ENCODE assay signal across 24 cellular contexts in genomic region chr3:43627360-43627759, GRCh38. TPM values are rescaled to one million over a fixed set of nuclear protein-coding genes. Genes with fewer than 3 reads are reported as not detected.
A peak's percentile ranks its signal among the peaks of the same experiment; 100 is the strongest.
DNase-seq lines count a peak whose midpoint lies in the region; ATAC-seq and TF ChIP-seq lines count a peak whose summit lies in the region.
"Had no signal": no experiment of that assay in that cellular context is flagged by ENCODE, and none has a peak within 500 bp of the region (broad histone marks: within the 10 kb centered on the region; RNA-seq: fewer than 3 reads in every experiment).

No MANE protein-coding gene starts in this region.

- H3K36me3 ChIP-seq in mesenchymal stem cell (ENCODE audit: control insufficient read depth in 1 of 2, insufficient read depth in 2 of 2, low read depth in 1 of 2, low read length in 2 of 2): no peaks in the 10 kb centered on the region
- H3K36me3 ChIP-seq in psoas muscle (ENCODE audit: insufficient read depth in 1 of 2, low read depth in 1 of 2): no peaks in the 10 kb centered on the region
- H3K36me3 ChIP-seq: heart right ventricle, MG63, sigmoid colon, transverse colon had no signal

- H3K4me1 Mint-ChIP-seq in activated naive CD4-positive, alpha-beta T cell treated with anti-CD3 and anti-CD28 coated beads, Interleukin-2, amount 10 ng/mL, durations not matched to agents 7 days and 5 days: peaks cover 54% of the 10 kb centered on the region
- H3K4me1 Mint-ChIP-seq in T-helper 1 cell treated with Interleukin-12 subunit alpha and Interleukin-12 subunit beta and Interleukin-4 antibody, amounts not matched to agents 30 μg/mL and 1 μg/mL, for 36 hours (ENCODE audit: low read depth): peaks cover 30% of the 10 kb centered on the region

- H4K91ac ChIP-seq in mesenchymal stem cell (ENCODE audit: low read length): no peak overlapping the region

- no peak overlapping the region for H2AFZ ChIP-seq in mesenchymal stem cell (ENCODE audit: low read depth, low read length)
- H2AFZ ChIP-seq: parathyroid adenoma had no signal

- WGBS in mesenchymal stem cell: no CpG with 5 or more reads among the region's 2 CpGs
- 85 to 93% (median 91%) methylated on average over 2 of the region's 2 CpGs for WGBS in psoas muscle, 3 donors

- TF ChIP-seq CTCF in psoas muscle (IDR thresholded peaks at IDR 0.05): no peak

- intact Hi-C loops in psoas muscle (cut with DNase I): no loop called here

- H3K9me3 Mint-ChIP-seq in activated naive CD4-positive, alpha-beta T cell treated with anti-CD3 and anti-CD28 coated beads, Interleukin-2, amount 10 ng/mL, durations not matched to agents 7 days and 5 days: peaks cover 13% of the 10 kb centered on the region
- H3K9me3 Mint-ChIP-seq in T-helper 1 cell treated with Interleukin-12 subunit alpha and Interleukin-12 subunit beta and Interleukin-4 antibody, amounts not matched to agents 30 μg/mL and 1 μg/mL, for 36 hours: peaks cover 4% of the 10 kb centered on the region
- H3K9me3 Mint-ChIP-seq: natural killer cell; stimulated activated naive CD8-positive, alpha-beta T cell treated with anti-CD3 and anti-CD28 coated beads, Interleukin-15, Interleukin-2, amounts not matched to agents 100 ng/mL and 50 ng/mL, for 24 hours had no signal

- H3K23ac ChIP-seq in mesenchymal stem cell (ENCODE audit: low read length in 2 of 2): no peak overlapping the region

- no peaks in the 10 kb centered on the region for H3K79me1 ChIP-seq in mesenchymal stem cell (replicated peaks; ENCODE audit: low read length, poor library complexity, severe bottlenecking)

- H3K18ac ChIP-seq in mesenchymal stem cell (ENCODE audit: low read depth in 1 of 2, low read length in 2 of 2): no peak overlapping the region

- H3K9ac ChIP-seq in mesenchymal stem cell (ENCODE audit: low read length): no peak overlapping the region
- H3K9ac ChIP-seq: parathyroid adenoma had no signal

- H2AK5ac ChIP-seq in mesenchymal stem cell (ENCODE audit: low read length, severe bottlenecking): peak overlapping the region; percentile 69

- H3K27me3 ChIP-seq in mesenchymal stem cell (ENCODE audit: control insufficient read depth in 1 of 2, insufficient read depth in 1 of 2, low read length in 2 of 2) (no peaks in the 10 kb centered on the region), psoas muscle (ENCODE audit: insufficient read depth in 3 of 3, low read length in 2 of 3) (no peaks in the 10 kb centered on the region)
- H3K27me3 ChIP-seq: MG63, sigmoid colon, transverse colon had no signal

- H3K9me3 ChIP-seq in mesenchymal stem cell (ENCODE audit: control insufficient read depth, low read length) (no peaks in the 10 kb centered on the region), psoas muscle (no peaks in the 10 kb centered on the region)
- H3K9me3 ChIP-seq: heart right ventricle, MG63, sigmoid colon, transverse colon had no signal

- no peak overlapping the region for H3K14ac ChIP-seq in mesenchymal stem cell (ENCODE audit: low read length in 2 of 2)

- CTCF ChIA-PET in activated naive CD4-positive, alpha-beta T cell treated with anti-CD3 and anti-CD28 coated beads, Interleukin-2, amount 10 ng/mL, durations not matched to agents 7 days and 5 days (lab: Charles Lee): no interaction called here

- peaks cover 34% of the 10 kb centered on the region for H3K27me3 Mint-ChIP-seq in activated naive CD4-positive, alpha-beta T cell treated with anti-CD3 and anti-CD28 coated beads, Interleukin-2, amount 10 ng/mL, durations not matched to agents 7 days and 5 days
- H3K27me3 Mint-ChIP-seq in T-helper 1 cell treated with Interleukin-12 subunit alpha and Interleukin-12 subunit beta and Interleukin-4 antibody, amounts not matched to agents 30 μg/mL and 1 μg/mL, for 36 hours (ENCODE audit: low read depth): peaks cover 16% of the 10 kb centered on the region

- H2BK15ac ChIP-seq in mesenchymal stem cell (ENCODE audit: low read depth, poor library complexity, severe bottlenecking): no peak overlapping the region

- H2BK120ac ChIP-seq in mesenchymal stem cell (ENCODE audit: low read depth, low read length): no peak overlapping the region

- no peak overlapping the region for H3K4me2 ChIP-seq in mesenchymal stem cell (ENCODE audit: low read length, poor library complexity, severe bottlenecking)

- H3K36me3 Mint-ChIP-seq in activated naive CD4-positive, alpha-beta T cell treated with anti-CD3 and anti-CD28 coated beads, Interleukin-2, amount 10 ng/mL, durations not matched to agents 7 days and 5 days: peaks cover 16% of the 10 kb centered on the region
- H3K36me3 Mint-ChIP-seq in T-helper 1 cell treated with Interleukin-12 subunit alpha and Interleukin-12 subunit beta and Interleukin-4 antibody, amounts not matched to agents 30 μg/mL and 1 μg/mL, for 36 hours (ENCODE audit: low read depth): no peaks in the 10 kb centered on the region
- H3K36me3 Mint-ChIP-seq: mesothelial cell of epicardium, natural killer cell had no signal

- H4K8ac ChIP-seq in mesenchymal stem cell (ENCODE audit: low read length): no peak overlapping the region

- H3K4me1 ChIP-seq in mesenchymal stem cell (ENCODE audit: control insufficient read depth, insufficient read depth, low read depth, low read length) (peaks cover 8% of the 10 kb centered on the region), psoas muscle (no peaks in the 10 kb centered on the region)

- H3K27ac Mint-ChIP-seq in activated naive CD4-positive, alpha-beta T cell treated with anti-CD3 and anti-CD28 coated beads, Interleukin-2, amount 10 ng/mL, durations not matched to agents 7 days and 5 days: peak overlapping the region; percentile 79
- peak overlapping the region; percentile 18 for H3K27ac Mint-ChIP-seq in T-helper 1 cell treated with Interleukin-12 subunit alpha and Interleukin-12 subunit beta and Interleukin-4 antibody, amounts not matched to agents 30 μg/mL and 1 μg/mL, for 36 hours
- H3K27ac Mint-ChIP-seq: mesothelial cell of epicardium; natural killer cell; stimulated activated naive CD8-positive, alpha-beta T cell treated with anti-CD3 and anti-CD28 coated beads, Interleukin-15, Interleukin-2, amounts not matched to agents 100 ng/mL and 50 ng/mL, for 24 hours had no signal

- H3K4me3 ChIP-seq in mesenchymal stem cell (ENCODE audit: insufficient read depth in 1 of 2, low read depth in 1 of 2, low read length in 2 of 2) (no peak overlapping the region), psoas muscle (no peak overlapping the region)
- H3K4me3 ChIP-seq: heart right ventricle, MG63, sigmoid colon, transverse colon had no signal

- H3K4ac ChIP-seq in mesenchymal stem cell (ENCODE audit: low read depth in 1 of 2, low read length in 2 of 2): no peak overlapping the region

- peak; percentile 43 for ATAC-seq in GM19463 (IDR thresholded peaks at IDR 0.05; ENCODE audit: unreplicated experiment)
- ATAC-seq in psoas muscle: no peak
- ATAC-seq: heart right ventricle, left lobe of liver had no signal

- H3K4me3 Mint-ChIP-seq in activated naive CD4-positive, alpha-beta T cell treated with anti-CD3 and anti-CD28 coated beads, Interleukin-2, amount 10 ng/mL, durations not matched to agents 7 days and 5 days: no peak overlapping the region
- peak overlapping the region; percentile 39 for H3K4me3 Mint-ChIP-seq in T-helper 1 cell treated with Interleukin-12 subunit alpha and Interleukin-12 subunit beta and Interleukin-4 antibody, amounts not matched to agents 30 μg/mL and 1 μg/mL, for 36 hours
- H3K4me3 Mint-ChIP-seq: mesothelial cell of epicardium, natural killer cell had no signal

- no peak overlapping the region for H2BK5ac ChIP-seq in mesenchymal stem cell (ENCODE audit: low read depth, low read length, poor library complexity, severe bottlenecking)

- H2BK12ac ChIP-seq in mesenchymal stem cell (ENCODE audit: low read length in 2 of 2): no peak overlapping the region

- DNase-seq in activated naive CD4-positive, alpha-beta T cell treated with anti-CD3 and anti-CD28 coated beads, Interleukin-2, amount 10 ng/mL, durations not matched to agents 7 days and 5 days: peak; percentile 44
- DNase-seq in activated naive CD4-positive, alpha-beta T cell treated with anti-CD3 and anti-CD28 coated beads, Interleukin-2, amount 50 U/mL, for 16 hours: no peak
- DNase-seq in mesenchymal stem cell: no peak
- DNase-seq in psoas muscle: no peak
- no peak for DNase-seq in amygdala (lab: John Stamatoyannopoulos, UW)
- DNase-seq in DMS79 treated with DMSO at 0.1 percent for 48 hours (lab: John Stamatoyannopoulos, UW): no peak
- DNase-seq: activated CD4-positive, alpha-beta T cell treated with anti-CD3 and anti-CD28 coated beads, Interleukin-2, amount 50 U/mL, for 1 hour; amniotic stem cell; caudate nucleus; GDM1; heart right ventricle; MG63; natural killer cell; NCI-H69; sigmoid colon; transverse colon had no signal

- H3K27ac ChIP-seq in mesenchymal stem cell (ENCODE audit: low read length, poor library complexity, severe bottlenecking): no peak overlapping the region
- H3K27ac ChIP-seq in psoas muscle: no peak overlapping the region
- H3K27ac ChIP-seq: C4-2B, epithelial cell of prostate, heart right ventricle, parathyroid adenoma, sigmoid colon, transverse colon had no signal

RNA-seq across cellular contexts. Expression of gene ANO10, which starts 5.5 kb away (rescaled TPM):
- 31.9 TPM for polyA plus RNA-seq in mesenchymal stem cell (2013, experiment 1 of 2)
- polyA plus RNA-seq in mesenchymal stem cell (2013, experiment 2 of 2): 34.1 TPM
- 10 to 100 TPM; 10.3 to 18.8 (median 14.6) TPM for total RNA-seq in psoas muscle
- polyA plus RNA-seq in psoas muscle: 10 to 100 TPM; 11.4 to 16.6 (median 12.0) TPM
